Comparison of ENCODE assay signal across 3 cellular contexts in genomic region chr10:4961558-4961957, GRCh38. TPM values are rescaled to one million over a fixed set of nuclear protein-coding genes. Genes with fewer than 3 reads are reported as not detected.
"Had no signal": no experiment of that assay in that cellular context is flagged by ENCODE, and none has a peak within 500 bp of the region (broad histone marks: within the 10 kb centered on the region; RNA-seq: fewer than 3 reads in every experiment).

No MANE protein-coding gene starts in this region.

RNA-seq across cellular contexts. Expression of gene AKR1C1, which starts 1.7 kb away (rescaled TPM):
- polyA plus RNA-seq: immature natural killer cell; naive thymus-derived CD4-positive, alpha-beta T cell had no signal

RNA-seq across cellular contexts. Expression of gene AKR1C2, which starts 42.1 kb away (rescaled TPM):
- total RNA-seq: naive thymus-derived CD8-positive, alpha-beta T cell had no signal
- polyA plus RNA-seq: immature natural killer cell; naive thymus-derived CD4-positive, alpha-beta T cell; naive thymus-derived CD8-positive, alpha-beta T cell had no signal
